In genomic region chr1:230917284-230918135, GRCh38 we compare ENCODE assay signal across 8 cellular contexts. TPM values are rescaled to one million over a fixed set of nuclear protein-coding genes. Genes with fewer than 3 reads are reported as not detected.
DNase-seq lines count a peak whose midpoint lies in the region; ATAC-seq and TF ChIP-seq lines count a peak whose summit lies in the region.

No MANE protein-coding gene starts in this region.

- no peak for TF ChIP-seq EP300 in esophagus muscularis mucosa (IDR thresholded peaks at IDR 0.05)

- WGBS in esophagus muscularis mucosa: 60% methylated on average over 15 of the region's 15 CpGs

- DNase-seq in HPDE6-E6E7 (ENCODE audit: extremely low spot score): peak; percentile 31
- peak; percentile 65 for DNase-seq in activated T-cell treated with anti-CD3 and anti-CD28 coated beads for 4 hours
- peak; percentile 92 for DNase-seq in esophagus muscularis mucosa (ENCODE audit: extremely low spot score)
- peak; percentile 60 for DNase-seq in natural killer cell
- peak; percentile 27 for DNase-seq in stimulated activated naive B cell treated with anti-CD40 and anti-IgM and Interleukin-4, amounts not matched to agents 10 μg/mL and 1 μg/mL and 100 μg/mL, for 72 hours

- H3K27me3 ChIP-seq in OCI-LY3 (ENCODE audit: low read depth, low read length): no peaks in the 10 kb centered on the region
- no peaks in the 10 kb centered on the region for H3K27me3 ChIP-seq in esophagus muscularis mucosa

- TF ChIP-seq POLR2A in esophagus muscularis mucosa (IDR thresholded peaks at IDR 0.05; ENCODE audit: low read depth): no peak

- no peak overlapping the region for H3K4me2 ChIP-seq in OCI-LY3 (ENCODE audit: low read length)

- H3K4me3 Mint-ChIP-seq in natural killer cell: no peak overlapping the region
- H3K4me3 Mint-ChIP-seq in stimulated activated naive B cell treated with anti-CD40 and anti-IgM and Interleukin-4, amounts not matched to agents 10 μg/mL and 1 μg/mL and 100 μg/mL, for 72 hours: no peak overlapping the region

- H3K9me3 ChIP-seq in OCI-LY3 (ENCODE audit: insufficient read depth, low read length) (no peaks in the 10 kb centered on the region), esophagus muscularis mucosa (no peaks in the 10 kb centered on the region)

- peak overlapping the region; percentile 41 to 69 for H3K27ac Mint-ChIP-seq in natural killer cell
- peak overlapping the region; percentile 81 for H3K27ac Mint-ChIP-seq in stimulated activated naive B cell treated with anti-CD40 and anti-IgM and Interleukin-4, amounts not matched to agents 10 μg/mL and 1 μg/mL and 100 μg/mL, for 72 hours

- TF ChIP-seq CTCF in GM12873 (IDR thresholded peaks at IDR 0.05; ENCODE audit: insufficient read depth, low read depth, low read length, missing control alignments) (peak; percentile 77), OCI-LY3 (IDR thresholded peaks at IDR 0.05; ENCODE audit: low read depth, low read length) (peak; percentile 88), esophagus muscularis mucosa (IDR thresholded peaks at IDR 0.05) (peak; percentile 55 to 78 (median 63)), natural killer cell (IDR thresholded peaks at IDR 0.05) (peak; percentile 78)

- ATAC-seq in natural killer cell (peak; percentile 61 to 78 (median 76)), GM18907 (IDR thresholded peaks at IDR 0.05; ENCODE audit: unreplicated experiment) (no peak)
- peak; percentile 75 for ATAC-seq in stimulated activated naive B cell treated with anti-CD40 and anti-IgM and Interleukin-4, amounts not matched to agents 10 μg/mL and 1 μg/mL and 100 μg/mL, for 72 hours (replicated peaks)

- no peaks in the 10 kb centered on the region for H3K9me3 Mint-ChIP-seq in natural killer cell
- no peaks in the 10 kb centered on the region for H3K9me3 Mint-ChIP-seq in stimulated activated naive B cell treated with anti-CD40 and anti-IgM and Interleukin-4, amounts not matched to agents 10 μg/mL and 1 μg/mL and 100 μg/mL, for 72 hours

- intact Hi-C loops in esophagus muscularis mucosa (cut with DNase I): loop anchor here (1.0 to 5.0 kb wide), 2 partner anchors 119 to 295 kb away; no protein-coding TSS in a partner anchor
- intact Hi-C loops in natural killer cell (cut with micrococcal nuclease): loop anchor here (1.0 to 2.0 kb wide), 4 partner anchors 53 to 294 kb away; partner anchors contain the start of gene ARV1

- no peak overlapping the region for H3K9ac ChIP-seq in OCI-LY3 (ENCODE audit: low read length)

- no peaks in the 10 kb centered on the region for H3K79me2 ChIP-seq in OCI-LY3 (ENCODE audit: low read length)

- no peak overlapping the region for H2AFZ ChIP-seq in OCI-LY3 (ENCODE audit: low read depth, low read length)

- no peak overlapping the region for H3K27ac ChIP-seq in OCI-LY3 (ENCODE audit: low read length)
- H3K27ac ChIP-seq in esophagus muscularis mucosa (replicated peaks in 1 of 4): no peak overlapping the region

- peaks cover 4 to 5% of the 10 kb centered on the region in 2 donors for H3K4me1 Mint-ChIP-seq in natural killer cell
- H3K4me1 Mint-ChIP-seq in stimulated activated naive B cell treated with anti-CD40 and anti-IgM and Interleukin-4, amounts not matched to agents 10 μg/mL and 1 μg/mL and 100 μg/mL, for 72 hours: peaks cover 4 to 21% of the 10 kb centered on the region in 2 donors

- H3K4me3 ChIP-seq in OCI-LY3 (ENCODE audit: low read length) (no peak overlapping the region), esophagus muscularis mucosa (no peak overlapping the region)

- no peaks in the 10 kb centered on the region for H3K4me1 ChIP-seq in OCI-LY3 (ENCODE audit: low read length)
- H3K4me1 ChIP-seq in esophagus muscularis mucosa: no peaks in the 10 kb centered on the region

- H3K27me3 Mint-ChIP-seq in natural killer cell (ENCODE audit: low read depth in 2 of 2): no peaks in the 10 kb centered on the region
- H3K27me3 Mint-ChIP-seq in stimulated activated naive B cell treated with anti-CD40 and anti-IgM and Interleukin-4, amounts not matched to agents 10 μg/mL and 1 μg/mL and 100 μg/mL, for 72 hours: no peaks in the 10 kb centered on the region

- no peaks in the 10 kb centered on the region for H4K20me1 ChIP-seq in OCI-LY3 (ENCODE audit: insufficient read depth, low read length)

- H3K36me3 Mint-ChIP-seq in natural killer cell: peaks cover 30% of the 10 kb centered on the region
- peaks cover 47 to 48% of the 10 kb centered on the region in 2 donors for H3K36me3 Mint-ChIP-seq in stimulated activated naive B cell treated with anti-CD40 and anti-IgM and Interleukin-4, amounts not matched to agents 10 μg/mL and 1 μg/mL and 100 μg/mL, for 72 hours

- H3K36me3 ChIP-seq in OCI-LY3 (replicated peaks; ENCODE audit: low read depth, low read length): peaks cover 37% of the 10 kb centered on the region
- H3K36me3 ChIP-seq in esophagus muscularis mucosa: peaks cover 8 to 66% (median 38%) of the 10 kb centered on the region in 4 donors

RNA-seq across cellular contexts. Expression of gene C1orf198, which starts 49.2 kb away (rescaled TPM):
- total RNA-seq in esophagus muscularis mucosa (100 to 1,000 TPM in 3 of 4 donors, 10 to 100 TPM in 1; 95.6 to 214 (median 140) TPM), natural killer cell (1 to 10 TPM; 2.4 to 3.2 (median 3.1) TPM)

Comparison
In these comparisons a context has a peak if more than half of its experiments do, and no peak if none do; other contexts are left out.
1. DNase-seq: peak in every context shown above with its lines; median percentile 92 in esophagus muscularis mucosa; 65 in activated T-cell treated with anti-CD3 and anti-CD28 coated beads for 4 hours; 60 in natural killer cell; 31 in HPDE6-E6E7; 27 in stimulated activated naive B cell treated with anti-CD40 and anti-IgM and Interleukin-4, amounts not matched to agents 10 μg/mL and 1 μg/mL and 100 μg/mL, for 72 hours.
2. RNA of gene C1orf198, which starts 49.2 kb away (total RNA-seq): 95.6 to 214 TPM in esophagus muscularis mucosa; 2.4 to 3.2 TPM in natural killer cell; every median in the first group is over 10 times any median in the second.
3. Peak in every context shown above with its lines, with median percentiles within 50 percentile points of each other: CTCF ChIP-seq.